ENCODE assay signal across 8 cellular contexts in the genomic region with DNA sequence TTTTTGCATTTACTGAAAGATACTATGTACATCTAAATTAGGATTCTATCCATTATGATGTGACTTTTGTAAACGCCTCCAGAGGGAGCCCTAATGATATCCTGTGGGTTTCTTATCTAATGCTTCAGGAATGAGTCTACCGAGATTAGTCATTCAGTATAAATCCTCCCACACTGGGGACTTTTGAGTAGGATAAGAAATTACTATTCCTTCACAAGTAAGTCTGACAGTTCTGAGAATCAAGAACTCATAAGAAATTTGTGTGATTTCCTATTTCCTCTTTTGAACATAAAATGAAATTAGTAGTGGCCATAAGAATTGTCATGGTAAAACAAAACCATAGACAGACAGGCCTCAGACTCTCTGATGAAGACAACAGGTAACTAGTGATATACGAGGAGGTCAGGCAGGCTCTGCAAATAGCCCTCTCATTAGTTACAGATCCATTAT. TPM values are rescaled to one million over a fixed set of nuclear protein-coding genes. Genes with fewer than 3 reads are reported as not detected.
DNase-seq lines count a peak whose midpoint lies in the region; ATAC-seq and TF ChIP-seq lines count a peak whose summit lies in the region.

No MANE protein-coding gene starts in this region.

- no peaks in the 10 kb centered on the region for H3K9me3 Mint-ChIP-seq in nephron progenitor cell

- no peaks in the 10 kb centered on the region for H3K27me3 ChIP-seq in effector memory CD4-positive, alpha-beta T cell (replicated peaks; ENCODE audit: control insufficient read depth, insufficient read depth, low read length, poor library complexity, severe bottlenecking)

- ATAC-seq in GM21786 (IDR thresholded peaks at IDR 0.05; ENCODE audit: unreplicated experiment) (peak; percentile 68), GM19324 (IDR thresholded peaks at IDR 0.05; ENCODE audit: low FRiP score, unreplicated experiment) (no peak)

- H3K27ac ChIP-seq in effector memory CD4-positive, alpha-beta T cell (ENCODE audit: insufficient read depth, low read length, poor library complexity, severe bottlenecking) = no peak overlapping the region

- peak; percentile 47 for TF ChIP-seq CTCF in nephron progenitor cell (IDR thresholded peaks at IDR 0.05)

- no peaks in the 10 kb centered on the region for H3K4me1 ChIP-seq in effector memory CD4-positive, alpha-beta T cell (ENCODE audit: control insufficient read depth, insufficient read depth, low read length, poor library complexity, severe bottlenecking)

- no peak overlapping the region for H3K4me3 Mint-ChIP-seq in nephron progenitor cell

- no peaks in the 10 kb centered on the region for H3K4me1 Mint-ChIP-seq in nephron progenitor cell

- no peaks in the 10 kb centered on the region for H3K36me3 ChIP-seq in effector memory CD4-positive, alpha-beta T cell (ENCODE audit: control insufficient read depth, insufficient read depth, low read length)

- no peaks in the 10 kb centered on the region for H3K9me3 ChIP-seq in effector memory CD4-positive, alpha-beta T cell (ENCODE audit: control insufficient read depth, low read length)

- peaks cover 3% of the 10 kb centered on the region for H3K27me3 Mint-ChIP-seq in nephron progenitor cell (ENCODE audit: low read depth, poor library complexity)

- DNase-seq in DMS114 treated with DMSO at 0.1 percent for 48 hours (lab: John Stamatoyannopoulos, UW; ENCODE audit: unreplicated experiment) = peak; percentile 2
- peak; percentile 15 for DNase-seq in NCI-H2171 (lab: John Stamatoyannopoulos, UW)
- peak; percentile 9 for DNase-seq in dermis blood vessel endothelial cell
- no peak for DNase-seq in nephron progenitor cell
- no peak for DNase-seq in retina
- DNase-seq in effector memory CD4-positive, alpha-beta T cell = no peak

- no peak overlapping the region for H3K4me3 ChIP-seq in effector memory CD4-positive, alpha-beta T cell (ENCODE audit: insufficient read depth, low read depth, low read length, poor library complexity, severe bottlenecking)

- H3K36me3 Mint-ChIP-seq in nephron progenitor cell (ENCODE audit: low read depth) = no peaks in the 10 kb centered on the region

- H3K27ac Mint-ChIP-seq in nephron progenitor cell = no peak overlapping the region

RNA-seq across cellular contexts. Expression of a gene that starts 10.0 kb away (rescaled TPM):
- not detected in 2 replicates for total RNA-seq in dermis blood vessel endothelial cell

RNA-seq across cellular contexts. Expression of a gene that starts 17.6 kb away (rescaled TPM):
- total RNA-seq in dermis blood vessel endothelial cell = not detected in 2 replicates

RNA-seq across cellular contexts. Expression of a gene that starts 38.8 kb away (rescaled TPM):
- total RNA-seq in dermis blood vessel endothelial cell = not detected in 2 replicates

RNA-seq across cellular contexts. Expression of a gene that starts 47.2 kb away (rescaled TPM):
- total RNA-seq in dermis blood vessel endothelial cell = not detected in 2 replicates

Comparison
In these comparisons a context has a peak if more than half of its experiments do, and no peak if none do; other contexts are left out.
1. DNase-seq: peak in DMS114 treated with DMSO at 0.1 percent for 48 hours (single experiment), NCI-H2171 (single experiment) and dermis blood vessel endothelial cell (single experiment); none in nephron progenitor cell (single experiment), retina (single experiment) and effector memory CD4-positive, alpha-beta T cell (0 of 3).